15 cellular contexts compared by ENCODE assay signal in genomic region chr1:21623411-21623961, GRCh38. TPM values are rescaled to one million over a fixed set of nuclear protein-coding genes. Genes with fewer than 3 reads are reported as not detected.
A peak's percentile ranks its signal among the peaks of the same experiment; 100 is the strongest.
DNase-seq lines count a peak whose midpoint lies in the region; ATAC-seq and TF ChIP-seq lines count a peak whose summit lies in the region.
"Had no signal": no experiment of that assay in that cellular context is flagged by ENCODE, and none has a peak within 500 bp of the region (broad histone marks: within the 10 kb centered on the region; RNA-seq: fewer than 3 reads in every experiment).

No MANE protein-coding gene starts in this region.

- H3K4me3 Mint-ChIP-seq in osteocyte (ENCODE audit: unreplicated experiment) = no peak overlapping the region

- no peaks in the 10 kb centered on the region for H3K9me3 Mint-ChIP-seq in osteocyte (ENCODE audit: unreplicated experiment)
- H3K9me3 Mint-ChIP-seq: activated T-helper 1 cell treated with anti-CD3 and anti-CD28 coated beads, Interleukin-12 subunit alpha, Interleukin-12 subunit beta, Interleukin-2, Interleukin-4 antibody, amounts not matched to agents 30 ng/mL and 10 ng/mL and 1 ng/mL, durations not matched to agents 14 hours and 24 hours and 36 hours; neural crest cell had no signal

- peaks cover 5% of the 10 kb centered on the region for H3K4me1 Mint-ChIP-seq in osteocyte (ENCODE audit: unreplicated experiment)

- H3K4me1 ChIP-seq in body of pancreas = peaks cover 62% of the 10 kb centered on the region
- H3K4me1 ChIP-seq in muscle layer of duodenum (ENCODE audit: control insufficient read depth in 1 of 2, insufficient read depth in 2 of 2, low read length in 2 of 2) = peaks cover 0 to 3% of the 10 kb centered on the region in 2 donors
- H3K4me1 ChIP-seq: uterus had no signal

- H3K36me3 ChIP-seq in body of pancreas (replicated peaks in 1 of 2; ENCODE audit: insufficient read depth in 1 of 2, low read depth in 2 of 2) (no peaks in the 10 kb centered on the region), muscle layer of duodenum (ENCODE audit: control insufficient read depth in 1 of 2, insufficient read depth in 2 of 2, low read length in 2 of 2) (no peaks in the 10 kb centered on the region)
- H3K36me3 ChIP-seq: heart right ventricle, uterus had no signal

- peak overlapping the region; percentile 88 to 98 (median 96) for H3K27ac ChIP-seq in body of pancreas
- peak overlapping the region; percentile 43 for H3K27ac ChIP-seq in muscle layer of duodenum (ENCODE audit: low read length)
- H3K27ac ChIP-seq: coronary artery, heart right ventricle, uterus had no signal

- peak in 2 of 7 experiments; percentile 5 to 11 for TF ChIP-seq CTCF in body of pancreas (IDR thresholded peaks at IDR 0.05)
- TF ChIP-seq CTCF in osteocyte (IDR thresholded peaks at IDR 0.05) = no peak

- 13 to 18% methylated on average over 3 to 10 of the region's 10 CpGs for WGBS in body of pancreas, 2 donors

- TF ChIP-seq POLR2A in body of pancreas (IDR thresholded peaks at IDR 0.05) = peak in 2 of 3 donors; percentile 59 to 61

- no peaks in the 10 kb centered on the region for H3K27me3 ChIP-seq in body of pancreas
- H3K27me3 ChIP-seq in muscle layer of duodenum (ENCODE audit: low read depth, low read length) = peaks cover 11% of the 10 kb centered on the region
- H3K27me3 ChIP-seq: uterus had no signal

- intact Hi-C loops in body of pancreas (cut with DNase I) = no loop called here
- intact Hi-C loops in left cardiac atrium (cut with DNase I) = no loop called here

- H3K9me3 ChIP-seq in body of pancreas (no peaks in the 10 kb centered on the region), muscle layer of duodenum (ENCODE audit: control insufficient read depth in 1 of 2, low read length in 2 of 2) (no peaks in the 10 kb centered on the region)
- H3K9me3 ChIP-seq: heart right ventricle, uterus had no signal

- H3K4me3 ChIP-seq in body of pancreas = no peak overlapping the region
- no peak overlapping the region for H3K4me3 ChIP-seq in muscle layer of duodenum (ENCODE audit: low read depth in 1 of 2, low read length in 2 of 2)
- H3K4me3 ChIP-seq: uterus had no signal

- H3K27me3 Mint-ChIP-seq in osteocyte (ENCODE audit: unreplicated experiment) = peaks cover 4% of the 10 kb centered on the region

- H3K36me3 Mint-ChIP-seq in osteocyte (ENCODE audit: unreplicated experiment) = no peaks in the 10 kb centered on the region

- H3K27ac Mint-ChIP-seq in osteocyte (ENCODE audit: unreplicated experiment) = no peak overlapping the region
- H3K27ac Mint-ChIP-seq: activated T-helper 1 cell treated with anti-CD3 and anti-CD28 coated beads, Interleukin-12 subunit alpha, Interleukin-12 subunit beta, Interleukin-2, Interleukin-4 antibody, amounts not matched to agents 30 ng/mL and 10 ng/mL and 1 ng/mL, durations not matched to agents 14 hours and 24 hours and 36 hours had no signal

- DNase-seq in DMS153 (lab: John Stamatoyannopoulos, UW) = peak; percentile 71
- peak in 2 of 3 experiments; percentile 70 to 86 for DNase-seq in NCI-H1417 (lab: John Stamatoyannopoulos, UW)
- peak; percentile 95 to 99 (median 96) for DNase-seq in body of pancreas
- DNase-seq in epidermal melanocyte (ENCODE audit: insufficient read length, low spot score) = no peak
- no peak for DNase-seq in cerebellar nuclear complex (lab: John Stamatoyannopoulos, UW)
- DNase-seq in osteocyte (ENCODE audit: extremely low spot score, unreplicated experiment) = no peak
- DNase-seq in left cardiac atrium = no peak
- DNase-seq: HCEC 1CT, heart right ventricle, NCI-H524, uterus had no signal

- ATAC-seq in body of pancreas = peak; percentile 82
- no peak for ATAC-seq in left cardiac atrium
- ATAC-seq: heart right ventricle had no signal

RNA-seq across cellular contexts. Expression of gene RAP1GAP, which starts 45.7 kb away (rescaled TPM):
- 100 to 1,000 TPM in 1 of 2 donors, 10 to 100 TPM in 1; 46.5 to 104 TPM for total RNA-seq in body of pancreas
- 3.5 and 3.8 TPM in 2 replicates for total RNA-seq in osteocyte
- total RNA-seq in left cardiac atrium = 10 to 100 TPM; 10.5 to 16.4 TPM

Comparison
In these comparisons a context has a peak if more than half of its experiments do, and no peak if none do; other contexts are left out.
1. DNase-seq: peak in DMS153 (single experiment), NCI-H1417 (2 of 3) and body of pancreas (4 of 4); none in epidermal melanocyte (single experiment), cerebellar nuclear complex (0 of 2), osteocyte (single experiment) and left cardiac atrium (single experiment).